8 cellular contexts compared by ENCODE assay signal in genomic region chr22:39244496-39245129, GRCh38. TPM values are rescaled to one million over a fixed set of nuclear protein-coding genes. Genes with fewer than 3 reads are reported as not detected.
DNase-seq lines count a peak whose midpoint lies in the region; ATAC-seq and FAIRE-seq lines count a peak whose summit lies in the region.

PDGFB (minus strand) TSS chr22:39244982; CDS start chr22:39243963, 1,019 bp downstream.

- ATAC-seq in HG03139 (IDR thresholded peaks at IDR 0.05; ENCODE audit: unreplicated experiment) = no peak

- no peak for FAIRE-seq in GM19239 (lab: Jason Lieb, UNC)

- DNase-seq in NCI-H2227 (lab: John Stamatoyannopoulos, UW; ENCODE audit: unreplicated experiment) = peak; percentile 36
- DNase-seq in NCI-H2227 treated with DMSO at 0.1 percent for 48 hours (lab: John Stamatoyannopoulos, UW) = no peak
- DNase-seq in RPMI8226 = peak; percentile 86
- DNase-seq in epithelial cell of prostate (ENCODE audit: low read depth, low spot score) = no peak
- peak; percentile 84 for DNase-seq in myocyte (ENCODE audit: low read depth)
- no peak for DNase-seq in GM19239 (ENCODE audit: insufficient read length, low spot score)
- DNase-seq in NCI-H1092 treated with DMSO at 0.1 percent for 48 hours (lab: John Stamatoyannopoulos, UW) = no peak

- peak within 1 kb of the TSS; percentile 76 for H3K27ac ChIP-seq in epithelial cell of prostate

RNA-seq across cellular contexts. Expression of gene PDGFB, which starts in this region (rescaled TPM):
- 6.7 and 10.2 TPM in 2 replicates for total RNA-seq in myocyte
- 19.4 TPM for polyA plus RNA-seq in myocyte (2012)

Comparison
In these comparisons a context has a peak if more than half of its experiments do, and no peak if none do; other contexts are left out.
1. DNase-seq: peak in NCI-H2227 (single experiment), RPMI8226 (single experiment) and myocyte (single experiment); none in NCI-H2227 treated with DMSO at 0.1 percent for 48 hours (single experiment), epithelial cell of prostate (single experiment), GM19239 (single experiment) and NCI-H1092 treated with DMSO at 0.1 percent for 48 hours (single experiment).